8 cellular contexts compared by ENCODE assay signal in genomic region chr16:28974437-28975157, GRCh38. TPM values are rescaled to one million over a fixed set of nuclear protein-coding genes. Genes with fewer than 3 reads are reported as not detected.
DNase-seq lines count a peak whose midpoint lies in the region; ATAC-seq and TF ChIP-seq lines count a peak whose summit lies in the region.

Gene SPNS1, plus strand, starts transcription at chr16:28974778. Its CDS starts 374 bp downstream, at chr16:28975152.

- peaks cover 10 to 25% (median 19%) of the 10 kb centered on the region in 3 donors for H3K4me1 Mint-ChIP-seq in IgD-negative memory B cell

- no peaks in the 10 kb centered on the region for H3K9me3 Mint-ChIP-seq in IgD-negative memory B cell

- no peaks in the 10 kb centered on the region for H3K9me3 ChIP-seq in mucosa of descending colon

- peak within 1 kb of the TSS; percentile 65 for H3K27ac ChIP-seq in epithelial cell of prostate

- H3K36me3 ChIP-seq in mucosa of descending colon (ENCODE audit: low read depth) = no peaks in the 10 kb centered on the region

- no peak for TF ChIP-seq CTCF in mucosa of descending colon (IDR thresholded peaks at IDR 0.05)

- no peaks in the 10 kb centered on the region for H3K27me3 Mint-ChIP-seq in IgD-negative memory B cell

- peak within 1 kb of the TSS; percentile 93 to 99 (median 96) for H3K4me3 Mint-ChIP-seq in IgD-negative memory B cell

- peak; percentile 72 for ATAC-seq in GM21528 (IDR thresholded peaks at IDR 0.05; ENCODE audit: low FRiP score, unreplicated experiment)
- peak; percentile 97 for ATAC-seq in mucosa of descending colon

- DNase-seq in D341Med (ENCODE audit: low spot score) (peak; percentile 98), OCI-M2 (lab: John Stamatoyannopoulos, UW; ENCODE audit: unreplicated experiment) (peak; percentile 45), activated T-cell treated with anti-CD3 and anti-CD28 coated beads for 4 hours (peak; percentile 81), epithelial cell of prostate (ENCODE audit: low read depth, low spot score) (peak; percentile 57), mucosa of descending colon (peak; percentile 98 to 99 (median 99))
- peak; percentile 92 for DNase-seq in stimulated activated CD8-positive, alpha-beta memory T cell treated with anti-CD3 and anti-CD28 coated beads, Interleukin-4, amount 100 ng/mL, for 24 hours (ENCODE audit: low read depth)

- peak within 1 kb of the TSS; percentile 94 to 98 (median 97) for H3K27ac Mint-ChIP-seq in IgD-negative memory B cell

- peak within 1 kb of the TSS; percentile 56 for H3K4me3 ChIP-seq in mucosa of descending colon

- intact Hi-C loops in mucosa of descending colon (cut with DNase I, micrococcal nuclease) = no loop called here

- peaks cover 1% of the 10 kb centered on the region for H3K36me3 Mint-ChIP-seq in IgD-negative memory B cell

- peaks cover 12% of the 10 kb centered on the region for H3K4me1 ChIP-seq in mucosa of descending colon (ENCODE audit: low read depth)

RNA-seq across cellular contexts. Expression of gene SPNS1, which starts in this region (rescaled TPM):
- 20.9 TPM for polyA plus RNA-seq in IgD-negative memory B cell
- total RNA-seq in mucosa of descending colon = 10 to 100 TPM; 28.2 to 31.0 (median 30.3) TPM

Comparison
In these comparisons a context has a peak if more than half of its experiments do, and no peak if none do; other contexts are left out.
1. Peak in every context shown above with its lines: DNase-seq, ATAC-seq, H3K4me3 ChIP-seq and H3K27ac ChIP-seq.
2. DNase-seq: peak in every context shown above with its lines; median percentile 99 in mucosa of descending colon; 98 in D341Med; 92 in stimulated activated CD8-positive, alpha-beta memory T cell treated with anti-CD3 and anti-CD28 coated beads, Interleukin-4, amount 100 ng/mL, for 24 hours; 81 in activated T-cell treated with anti-CD3 and anti-CD28 coated beads for 4 hours; 57 in epithelial cell of prostate; 45 in OCI-M2.